In genomic region chr3:87227104-87227834, GRCh38 we compare ENCODE assay signal across 1 cellular context.
TF ChIP-seq lines count a peak whose summit lies in the region.

TSS of gene CHMP2B (plus strand) at chr3:87227309. CDS start at chr3:87227523, 214 bp downstream.

TF ChIP-seq in K562, 482 proteins besides CTCF, POLR2A, EP300 and RAD21 (continued from another document and continues in another):
- TF ChIP-seq ATF1 (CRISPR knock-in tag; IDR thresholded peaks at IDR 0.05): no peak
- TF ChIP-seq ATF1 (tag; IDR thresholded peaks at IDR 0.05): peak; percentile 73
- TF ChIP-seq ZNF766 (CRISPR knock-in tag; conservative IDR thresholded peaks at IDR 0.05): no peak
- TF ChIP-seq CEBPZ (IDR thresholded peaks at IDR 0.05; ENCODE audit: borderline replicate concordance, low read depth, low read length): no peak
- peak; percentile 68 for TF ChIP-seq POLR2B (IDR thresholded peaks at IDR 0.05; ENCODE audit: low read depth, partially characterized antibody)
- TF ChIP-seq SMC3 (conservative IDR thresholded peaks at IDR 0.05; ENCODE audit: insufficient read depth, low read depth, low read length): no peak
- TF ChIP-seq FOXM1 (IDR thresholded peaks at IDR 0.05; ENCODE audit: low read depth): no peak
- TF ChIP-seq FOXM1 (CRISPR knock-in tag; IDR thresholded peaks at IDR 0.05; ENCODE audit: low read depth): 0 out of 2 replicates have a peak, but pooled peaks have one; percentile 50
- TF ChIP-seq SIRT6 (IDR thresholded peaks at IDR 0.05; ENCODE audit: low read depth, low read length): no peak
- TF ChIP-seq E2F3 (CRISPR knock-in tag; IDR thresholded peaks at IDR 0.05): no peak
- TF ChIP-seq CAMTA2 (CRISPR knock-in tag; conservative IDR thresholded peaks at IDR 0.05): no peak
- TF ChIP-seq NCOA2 (IDR thresholded peaks at IDR 0.05; ENCODE audit: partially characterized antibody in 2 of 2): no peak
- no peak for TF ChIP-seq CCAR2 (IDR thresholded peaks at IDR 0.05; ENCODE audit: low read depth, low read length)
- TF ChIP-seq KLF1 (tag; IDR thresholded peaks at IDR 0.05): no peak
- TF ChIP-seq ZEB2 (IDR thresholded peaks at IDR 0.05): peak; percentile 82
- peak; percentile 46 for TF ChIP-seq TBP (optimal IDR thresholded peaks at IDR 0.05; ENCODE audit: low read depth, low read length)
- peak; percentile 42; the same call in 1 of the 2 replicates for TF ChIP-seq ETV5 (CRISPR knock-in tag; IDR thresholded peaks at IDR 0.05; ENCODE audit: low read depth)
- no peak for TF ChIP-seq ZNF695 (CRISPR knock-in tag; IDR thresholded peaks at IDR 0.05)
- no peak for TF ChIP-seq ZNF699 (CRISPR knock-in tag; IDR thresholded peaks at IDR 0.05; ENCODE audit: insufficient replicate concordance)
- peak; percentile 65 for TF ChIP-seq CREM (IDR thresholded peaks at IDR 0.05; ENCODE audit: low read depth)
- no peak for TF ChIP-seq HLTF (IDR thresholded peaks at IDR 0.05)
- no peak for TF ChIP-seq MGA (IDR thresholded peaks at IDR 0.05)
- TF ChIP-seq ZBTB40 (IDR thresholded peaks at IDR 0.05): no peak
- no peak for TF ChIP-seq ZBTB40 (CRISPR knock-in tag; IDR thresholded peaks at IDR 0.05)
- no peak for TF ChIP-seq HNRNPUL1 (IDR thresholded peaks at IDR 0.05; ENCODE audit: low read length)
- TF ChIP-seq TFE3 (CRISPR knock-in tag; IDR thresholded peaks at IDR 0.05): no peak
- TF ChIP-seq MBD2 (IDR thresholded peaks at IDR 0.05; ENCODE audit: borderline replicate concordance, low read depth): 0 out of 2 replicates have a peak, but pooled peaks have one; percentile 14
- TF ChIP-seq MNT (conservative IDR thresholded peaks at IDR 0.05): 0 out of 4 replicates have a peak, but pooled peaks of 1 of the 2 experiments have one; percentile 30
- TF ChIP-seq SMARCE1 (IDR thresholded peaks at IDR 0.05): no peak
- TF ChIP-seq NBN (IDR thresholded peaks at IDR 0.05; ENCODE audit: low read depth): no peak
